In genomic region chr1:183776731-183777130, GRCh38 we compare ENCODE assay signal across 33 cellular contexts. TPM values are rescaled to one million over a fixed set of nuclear protein-coding genes. Genes with fewer than 3 reads are reported as not detected.
DNase-seq lines count a peak whose midpoint lies in the region; ATAC-seq and TF ChIP-seq lines count a peak whose summit lies in the region.
"Had no signal": no experiment of that assay in that cellular context is flagged by ENCODE, and none has a peak within 500 bp of the region (broad histone marks: within the 10 kb centered on the region; RNA-seq: fewer than 3 reads in every experiment).

No MANE protein-coding gene starts in this region.

- H3K36me3 ChIP-seq in BLaER1 (peaks cover 9% of the 10 kb centered on the region; the same call in 1 of the 2 replicates), fibroblast of lung (ENCODE audit: control insufficient read depth, insufficient read depth, low read length) (no peaks in the 10 kb centered on the region)
- H3K36me3 ChIP-seq: upper lobe of right lung had no signal

- H3K9ac ChIP-seq in BLaER1: no peak overlapping the region
- no peak overlapping the region for H3K9ac ChIP-seq in fibroblast of lung (ENCODE audit: insufficient read depth, low read length)

- H3K27me3 ChIP-seq in BLaER1 (no peaks in the 10 kb centered on the region), fibroblast of lung (ENCODE audit: control insufficient read depth, insufficient read depth, low read length) (no peaks in the 10 kb centered on the region)
- H3K27me3 ChIP-seq: upper lobe of right lung had no signal

- no peak overlapping the region for H3K4me2 ChIP-seq in BLaER1
- no peak overlapping the region for H3K4me2 ChIP-seq in fibroblast of lung (ENCODE audit: extremely low read depth, insufficient read depth, low read length)
- H3K4me2 ChIP-seq: PC-9 had no signal

- H2AFZ ChIP-seq in fibroblast of lung (ENCODE audit: low read length): no peak overlapping the region
- H2AFZ ChIP-seq: PC-9 had no signal

- H3K4me3 ChIP-seq in BLaER1: no peak overlapping the region
- no peak overlapping the region for H3K4me3 ChIP-seq in fibroblast of lung (replicated peaks in 1 of 4; ENCODE audit: control extremely low read depth in 1 of 4, insufficient read depth in 1 of 4, low read depth in 3 of 4, low read length in 4 of 4)
- H3K4me3 ChIP-seq: PC-9, upper lobe of right lung had no signal

- peak; percentile 39 for DNase-seq in RPMI7951 (ENCODE audit: low read depth)
- peak; percentile 65 for DNase-seq in fibroblast of lung (ENCODE audit: low read depth in 2 of 2)
- peak; percentile 33 for DNase-seq in myocyte (ENCODE audit: low read depth)
- no peak for DNase-seq in activated CD4-positive, alpha-beta T cell treated with anti-CD3 and anti-CD28 coated beads, Interleukin-2, amount 50 U/mL, for 4 hours
- DNase-seq in stimulated activated CD4-positive, alpha-beta T cell treated with anti-CD3 and anti-CD28 coated beads, Interleukin-1b, Interleukin-23, amount 100 ng/mL, for 48 hours: no peak
- DNase-seq: activated CD4-positive, alpha-beta T cell treated with anti-CD3 and anti-CD28 coated beads for 36 hours; activated CD8-positive, alpha-beta memory T cell treated with anti-CD3 and anti-CD28 coated beads for 24 hours; activated T-cell treated with anti-CD3 and anti-CD28 coated beads for 4 hours; anterior cingulate cortex; Calu3; caudate nucleus; CD4-positive, CD25-positive, alpha-beta regulatory T cell; cortex of kidney; DND-41; effector memory CD4-positive, alpha-beta T cell; foreskin keratinocyte; hippocampal formation; Karpas-422; NCI-H1417 treated with DMSO at 0.1 percent for 48 hours; NCI-H2081; NCI-H2227 treated with DMSO at 0.1 percent for 48 hours; NCI-H526; PC-9; retina; small intestine; stimulated activated naive CD8-positive, alpha-beta T cell treated with anti-CD3 and anti-CD28 coated beads, Interleukin-15, Interleukin-2, amounts not matched to agents 100 U/mL and 50 U/mL, for 24 hours; upper lobe of right lung had no signal

- H4K20me1 ChIP-seq in BLaER1 (no peaks in the 10 kb centered on the region), fibroblast of lung (ENCODE audit: control insufficient read depth, extremely low read depth, insufficient read depth, low read length) (no peaks in the 10 kb centered on the region)

- no peaks in the 10 kb centered on the region for H3K79me2 ChIP-seq in fibroblast of lung (ENCODE audit: control insufficient read depth, insufficient read depth, low read length)

- H3K27ac ChIP-seq in BLaER1 (peak overlapping the region; percentile 67; the same call in 1 of the 2 replicates), fibroblast of lung (ENCODE audit: insufficient read depth, low read length) (no peak overlapping the region)
- H3K27ac ChIP-seq: epithelial cell of prostate, foreskin keratinocyte, PC-9, upper lobe of right lung had no signal

- H3K4me1 ChIP-seq in BLaER1 (peaks cover 28% of the 10 kb centered on the region), fibroblast of lung (ENCODE audit: control insufficient read depth, extremely low read depth, insufficient read depth, low read length) (no peaks in the 10 kb centered on the region)
- H3K4me1 ChIP-seq: foreskin keratinocyte, upper lobe of right lung had no signal

- TF ChIP-seq CTCF in fibroblast of lung (conservative IDR thresholded peaks at IDR 0.05 in 1 of 2, IDR thresholded peaks at IDR 0.05 in 1 of 2; ENCODE audit: low read depth in 1 of 2, low read length in 2 of 2): no peak

- H3K9me3 ChIP-seq in BLaER1 (peaks cover 68% of the 10 kb centered on the region), fibroblast of lung (ENCODE audit: control insufficient read depth, insufficient read depth, low read depth, low read length) (no peaks in the 10 kb centered on the region)
- H3K9me3 ChIP-seq: upper lobe of right lung had no signal

- no peak for ATAC-seq in GM18909 (IDR thresholded peaks at IDR 0.05; ENCODE audit: poor library complexity, unreplicated experiment)
- no peak for ATAC-seq in HG03439 (IDR thresholded peaks at IDR 0.05; ENCODE audit: unreplicated experiment)
- ATAC-seq: activated CD4-positive, alpha-beta T cell treated with anti-CD3 and anti-CD28 coated beads for 36 hours; activated naive CD4-positive, alpha-beta T cell treated with anti-CD3 and anti-CD28 coated beads, Interleukin-2, amount 50 U/mL, for 72 hours; foreskin keratinocyte; Right ventricle myocardium inferior; stimulated activated naive CD8-positive, alpha-beta T cell treated with anti-CD3 and anti-CD28 coated beads, Interleukin-15, Interleukin-2, amounts not matched to agents 100 U/mL and 50 U/mL, for 24 hours; upper lobe of right lung had no signal

RNA-seq across cellular contexts. Expression of gene RGL1, which starts 28.2 kb away (rescaled TPM):
- 19.2 and 23.6 TPM in 2 replicates for total RNA-seq in RPMI7951 (2014; rRNA removed; shearing (Covaris generic))
- total RNA-seq in fibroblast of lung: 16.2 and 17.2 TPM in 2 replicates
- polyA plus RNA-seq in fibroblast of lung: 21.4 and 21.9 TPM in 2 replicates
- polyA plus RNA-seq in fibroblast of lung (2012): 13.4 and 13.7 TPM in 2 replicates
- 8.5 and 12.2 TPM in 2 replicates for polyA minus RNA-seq in fibroblast of lung (ENCODE audit: low replicate concordance)
- total RNA-seq in myocyte: 5.4 and 6.3 TPM in 2 replicates
- 6.1 TPM for polyA plus RNA-seq in myocyte (2012)

Comparison
In these comparisons a context has a peak if more than half of its experiments do, and no peak if none do; other contexts are left out.
1. DNase-seq: peak in RPMI7951 (single experiment), fibroblast of lung (2 of 2) and myocyte (single experiment); none in activated CD4-positive, alpha-beta T cell treated with anti-CD3 and anti-CD28 coated beads, Interleukin-2, amount 50 U/mL, for 4 hours (0 of 2) and stimulated activated CD4-positive, alpha-beta T cell treated with anti-CD3 and anti-CD28 coated beads, Interleukin-1b, Interleukin-23, amount 100 ng/mL, for 48 hours (single experiment).